Comparison of ENCODE assay signal across 37 cellular contexts in the genomic region with DNA sequence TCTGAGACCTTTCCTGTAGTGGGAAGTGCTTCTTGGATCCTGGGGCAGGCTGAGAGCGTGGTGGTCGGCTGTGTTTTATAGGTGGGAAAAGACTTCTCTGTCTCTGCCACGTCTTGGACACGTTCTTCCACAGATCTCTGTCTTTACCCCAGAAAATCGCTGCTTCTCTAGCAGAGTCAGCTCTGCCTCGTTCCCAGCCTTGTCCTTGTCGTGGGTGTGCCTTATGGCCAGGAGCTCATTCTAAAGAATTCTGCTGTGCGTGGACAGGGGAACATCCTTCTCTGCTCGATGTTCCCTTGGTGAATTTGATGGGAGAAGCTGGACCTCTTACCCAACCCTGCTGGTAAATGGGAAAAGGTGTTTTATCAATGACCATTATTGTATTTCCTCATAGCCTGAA.
DNase-seq lines count a peak whose midpoint lies in the region; ATAC-seq, FAIRE-seq and TF ChIP-seq lines count a peak whose summit lies in the region.
"Had no signal": no experiment of that assay in that cellular context is flagged by ENCODE, and none has a peak within 500 bp of the region (broad histone marks: within the 10 kb centered on the region; RNA-seq: fewer than 3 reads in every experiment).

No MANE protein-coding gene starts in this region.

- no peaks in the 10 kb centered on the region for H3K27me3 Mint-ChIP-seq in progenitor cell of endocrine pancreas

- no peak overlapping the region for H2BK120ac ChIP-seq in IMR-90 (ENCODE audit: low read depth, low read length)
- no peak overlapping the region for H2BK120ac ChIP-seq in H1 (replicated peaks; ENCODE audit: low read depth, low read length)

- H2BK20ac ChIP-seq in IMR-90 (ENCODE audit: low read depth, low read length): no peak overlapping the region
- 0 out of 2 replicates have a peak overlapping the region, but pooled peaks have one; percentile 21 for H2BK20ac ChIP-seq in H1 (ENCODE audit: low read length)

- no TSS peak for BruUV-seq in IMR-90 (replicated peaks; lab: Mats Ljungman, UMichigan)

- H3K4me2 ChIP-seq in IMR-90 (ENCODE audit: low read depth, low read length): no peak overlapping the region
- no peak overlapping the region for H3K4me2 ChIP-seq in H1 (ENCODE audit: insufficient read depth in 1 of 2, low read depth in 2 of 2, low read length in 2 of 2)
- H3K4me2 ChIP-seq: A549; BLaER1; BLaER1 treated with 17β-estradiol and CSF1 and Interleukin-3, amounts not matched to agents 10 nM and 100 nM had no signal

- ATAC-seq in IMR-90 (ENCODE audit: low read depth) (no peak), thoracic aorta (ENCODE audit: insufficient number of reproducible peaks, low FRiP score, low read depth) (no peak), left colon (no peak), left ventricle myocardium superior (no peak)
- ATAC-seq: A549; CD8-positive, alpha-beta T cell had no signal

- H2AFZ ChIP-seq in IMR-90 (replicated peaks; ENCODE audit: low read length, poor library complexity): no peak overlapping the region
- H2AFZ ChIP-seq in H1 (ENCODE audit: low read length): no peak overlapping the region

- H4K20me1 ChIP-seq in IMR-90 (ENCODE audit: insufficient read depth, low read length) (no peaks in the 10 kb centered on the region), H1 (replicated peaks in 1 of 2; ENCODE audit: control insufficient read depth in 1 of 2, insufficient read depth in 2 of 2, low read length in 2 of 2) (no peaks in the 10 kb centered on the region)
- H4K20me1 ChIP-seq: BLaER1; BLaER1 treated with 17β-estradiol and CSF1 and Interleukin-3, amounts not matched to agents 10 nM and 100 nM had no signal

- TF ChIP-seq CTCF in IMR-90 (conservative IDR thresholded peaks at IDR 0.05; ENCODE audit: low read depth, low read length): no peak
- no peak for TF ChIP-seq CTCF in ascending aorta (IDR thresholded peaks at IDR 0.05)
- no peak for TF ChIP-seq CTCF in H1 (IDR thresholded peaks at IDR 0.05; ENCODE audit: control extremely low read depth in 1 of 3, insufficient read depth in 1 of 3, low read depth in 1 of 3, low read length in 3 of 3)
- TF ChIP-seq CTCF in thoracic aorta (IDR thresholded peaks at IDR 0.05): no peak
- TF ChIP-seq CTCF in progenitor cell of endocrine pancreas (IDR thresholded peaks at IDR 0.05; ENCODE audit: unreplicated experiment): no peak

- H3K36me3 ChIP-seq in IMR-90 (ENCODE audit: control insufficient read depth, insufficient read depth, low read length) (no peaks in the 10 kb centered on the region), ascending aorta (no peaks in the 10 kb centered on the region), H1 (ENCODE audit: control insufficient read depth in 2 of 4, insufficient read depth in 4 of 4, low read length in 3 of 4) (no peaks in the 10 kb centered on the region), thoracic aorta (no peaks in the 10 kb centered on the region)
- H3K36me3 ChIP-seq: BE2C; BLaER1; BLaER1 treated with 17β-estradiol and CSF1 and Interleukin-3, amounts not matched to agents 10 nM and 100 nM had no signal

- peaks cover 1% of the 10 kb centered on the region for H3K36me3 Mint-ChIP-seq in progenitor cell of endocrine pancreas (ENCODE audit: insufficient read depth)
- H3K36me3 Mint-ChIP-seq: CD14-positive monocyte; CD4-positive, alpha-beta memory T cell; CD4-positive, CD25-positive, alpha-beta regulatory T cell; CD8-positive, alpha-beta memory T cell; CD8-positive, alpha-beta T cell had no signal

- H4K8ac ChIP-seq in IMR-90 (ENCODE audit: low read depth in 2 of 2, low read length in 2 of 2) (no peak overlapping the region), H1 (ENCODE audit: extremely low read depth, insufficient read depth, low read length) (no peak overlapping the region)

- no peaks in the 10 kb centered on the region for H3K79me2 ChIP-seq in H1 (ENCODE audit: control insufficient read depth in 1 of 2, insufficient read depth in 2 of 2, low read length in 2 of 2)

- H3K4me3 Mint-ChIP-seq in progenitor cell of endocrine pancreas (ENCODE audit: low read depth): no peak overlapping the region
- H3K4me3 Mint-ChIP-seq: B cell; CD14-positive monocyte; CD4-positive, alpha-beta memory T cell; CD4-positive, alpha-beta T cell; CD8-positive, alpha-beta memory T cell; CD8-positive, alpha-beta T cell had no signal

- TF ChIP-seq RAD21 in IMR-90 (IDR thresholded peaks at IDR 0.05; ENCODE audit: low read length): no peak
- no peak for TF ChIP-seq RAD21 in H1 (IDR thresholded peaks at IDR 0.05 in 1 of 2, conservative IDR thresholded peaks at IDR 0.05 in 1 of 2; ENCODE audit: low read depth in 2 of 2, low read length in 2 of 2)

- peaks cover 5% of the 10 kb centered on the region; the same call in 1 of the 2 replicates for H3K4me1 ChIP-seq in IMR-90 (ENCODE audit: control insufficient read depth, insufficient read depth, low read length)
- peaks cover 0 to 17% of the 10 kb centered on the region in 2 donors for H3K4me1 ChIP-seq in ascending aorta
- peaks cover 2 to 5% (median 3%) of the 10 kb centered on the region in 4 experiments; a peak in 2 of 7 replicates for H3K4me1 ChIP-seq in H1 (replicated peaks in 1 of 4; ENCODE audit: control insufficient read depth in 3 of 4, insufficient read depth in 4 of 4, low read length in 3 of 4)
- H3K4me1 ChIP-seq in thoracic aorta (ENCODE audit: control insufficient read depth in 1 of 2, low read depth in 2 of 2): peaks cover 16 to 69% of the 10 kb centered on the region in 2 donors
- H3K4me1 ChIP-seq: BE2C; BLaER1; BLaER1 treated with 17β-estradiol and CSF1 and Interleukin-3, amounts not matched to agents 10 nM and 100 nM had no signal

- peaks cover 3% of the 10 kb centered on the region; the same call in 1 of the 2 replicates for H3K9me1 ChIP-seq in IMR-90 (ENCODE audit: insufficient read depth, low read length)

- H3K4me1 Mint-ChIP-seq in progenitor cell of endocrine pancreas (ENCODE audit: low read depth): peaks cover 12% of the 10 kb centered on the region
- H3K4me1 Mint-ChIP-seq: B cell; CD14-positive monocyte; CD4-positive, alpha-beta memory T cell; CD4-positive, CD25-positive, alpha-beta regulatory T cell; CD8-positive, alpha-beta memory T cell had no signal

- in situ Hi-C loops in IMR-90 (cut with MboI; ENCODE audit: low sequenced_read_pairs): no loop called here

- no peak overlapping the region for H3K27ac Mint-ChIP-seq in progenitor cell of endocrine pancreas
- H3K27ac Mint-ChIP-seq: B cell; CD14-positive monocyte; CD4-positive, alpha-beta memory T cell; CD4-positive, alpha-beta T cell; CD4-positive, CD25-positive, alpha-beta regulatory T cell; CD8-positive, alpha-beta memory T cell; CD8-positive, alpha-beta T cell had no signal

- intact Hi-C loops in IMR-90 (cut with micrococcal nuclease) (no loop called here), ascending aorta (cut with DNase I) (no loop called here), left colon (cut with DNase I, micrococcal nuclease) (no loop called here), left ventricle myocardium superior (cut with micrococcal nuclease) (no loop called here)

- H2AK5ac ChIP-seq in IMR-90 (ENCODE audit: low read depth, low read length) (0 out of 2 replicates have a peak overlapping the region, but pooled peaks have one; percentile 14), H1 (ENCODE audit: low read depth, low read length) (no peak overlapping the region)

- H2AK9ac ChIP-seq in IMR-90 (replicated peaks; ENCODE audit: low read depth, low read length, poor library complexity): no peak overlapping the region

- H3K18ac ChIP-seq in IMR-90 (ENCODE audit: low read depth, low read length): no peak overlapping the region
- no peak overlapping the region for H3K18ac ChIP-seq in H1 (ENCODE audit: extremely low read depth, low read length)

- H4K91ac ChIP-seq in IMR-90 (ENCODE audit: insufficient read depth, low read depth, low read length) (no peak overlapping the region), H1 (replicated peaks; ENCODE audit: insufficient read length, low read length) (no peak overlapping the region)

- H3K4me3 ChIP-seq in IMR-90 (ENCODE audit: insufficient read depth, low read depth, low read length) (no peak overlapping the region), ascending aorta (no peak overlapping the region), H1 (ENCODE audit: extremely low read depth in 1 of 4, insufficient read depth in 2 of 4, low read depth in 3 of 4, low read length in 4 of 4) (no peak overlapping the region), thoracic aorta (no peak overlapping the region)
- H3K4me3 ChIP-seq: A549; BLaER1; BLaER1 treated with 17β-estradiol and CSF1 and Interleukin-3, amounts not matched to agents 10 nM and 100 nM had no signal

- H2BK15ac ChIP-seq in IMR-90 (ENCODE audit: low read depth, low read length): peak overlapping the region; percentile 22; the same call in 1 of the 3 replicates
- H2BK15ac ChIP-seq in H1 (ENCODE audit: low read length): no peak overlapping the region

- no peak for TF ChIP-seq EP300 in H1 (IDR thresholded peaks at IDR 0.05; ENCODE audit: borderline replicate concordance in 1 of 2, low read depth in 2 of 2, low read length in 2 of 2)

- CTCF ChIA-PET in IMR-90 (lab: Yijun Ruan, JAX) (no interaction called here), H1 (lab: Charles Lee; ENCODE audit: partially characterized antibody) (no interaction called here)

- dilution Hi-C loops in IMR-90 (cut with HindIII; ENCODE audit: low sequenced_read_pairs, unreplicated experiment): no loop called here

- H3K9me3 ChIP-seq in IMR-90 (ENCODE audit: control insufficient read depth, insufficient read depth, low read length) (no peaks in the 10 kb centered on the region), ascending aorta (no peaks in the 10 kb centered on the region), H1 (ENCODE audit: insufficient read depth in 2 of 2, low read depth in 1 of 2, low read length in 1 of 2) (no peaks in the 10 kb centered on the region), thoracic aorta (no peaks in the 10 kb centered on the region)
- H3K9me3 ChIP-seq: A549; BE2C; BLaER1; BLaER1 treated with 17β-estradiol and CSF1 and Interleukin-3, amounts not matched to agents 10 nM and 100 nM; Caco-2 had no signal

- H3K27me3 ChIP-seq in IMR-90 (ENCODE audit: control insufficient read depth, insufficient read depth, low read length) (no peaks in the 10 kb centered on the region; the same call in 1 of the 2 replicates), ascending aorta (no peaks in the 10 kb centered on the region), H1 (replicated peaks in 1 of 4; ENCODE audit: control insufficient read depth in 3 of 4, extremely low read depth in 1 of 4, insufficient read depth in 3 of 4, low read length in 3 of 4) (no peaks in the 10 kb centered on the region), thoracic aorta (replicated peaks; ENCODE audit: insufficient read depth) (no peaks in the 10 kb centered on the region)
- H3K27me3 ChIP-seq: BE2C; BLaER1; BLaER1 treated with 17β-estradiol and CSF1 and Interleukin-3, amounts not matched to agents 10 nM and 100 nM had no signal

- no peak for FAIRE-seq in H1 (lab: Jason Lieb, UNC)
- FAIRE-seq: A204.1, D721Med had no signal

- H2BK5ac ChIP-seq in IMR-90 (ENCODE audit: low read depth, low read length, poor library complexity, severe bottlenecking): no peak overlapping the region
- H2BK5ac ChIP-seq in H1 (ENCODE audit: low read depth, low read length): no peak overlapping the region

- 100% methylated on average over 1 of the region's 9 CpGs; no CpG with 5 or more reads in 1 of the 2 experiments for whole genome bisulfite sequencing in IMR-90 (ENCODE audit: extremely low coverage in 2 of 2, insufficient read length in 1 of 2), 2 experiments
- WGBS in H1 (ENCODE audit: extremely low coverage in 1 of 2, insufficient coverage in 1 of 2, insufficient read length in 1 of 2, insufficient replicate concordance in 2 of 2, low coverage in 1 of 2, low lambda C conversion rate in 2 of 2, missing lambda C conversion rate in 1 of 2), 2 experiments: 89% methylated on average over 9 of the region's 9 CpGs; no CpG with 5 or more reads in 1 of the 2 experiments

- H3K27ac ChIP-seq in IMR-90 (ENCODE audit: insufficient read depth, low read length) (no peak overlapping the region), ascending aorta (peak overlapping the region; percentile 57 to 60), H1 (ENCODE audit: low read depth, low read length) (no peak overlapping the region), thoracic aorta (peak overlapping the region; percentile 35 to 37)
- H3K27ac ChIP-seq: 22Rv1; A549; BLaER1; BLaER1 treated with 17β-estradiol and CSF1 and Interleukin-3, amounts not matched to agents 10 nM and 100 nM; C4-2B had no signal

- POLR2A ChIA-PET in IMR-90 (lab: Charles Lee; ENCODE audit: unreplicated experiment) (no interaction called here), H1 (lab: Charles Lee; ENCODE audit: partially characterized antibody) (no interaction called here)

- H3K79me1 ChIP-seq in IMR-90 (ENCODE audit: low read depth in 1 of 2, low read length in 2 of 2): peaks cover 0 to 5% of the 10 kb centered on the region in 2 experiments; a peak in 2 of 4 replicates
- H3K79me1 ChIP-seq in H1 (ENCODE audit: low read depth, low read length): peaks cover 3% of the 10 kb centered on the region; the same call in 1 of the 2 replicates

- H3K56ac ChIP-seq in IMR-90 (ENCODE audit: extremely low read depth, insufficient read depth, low read length) (no peak overlapping the region), H1 (replicated peaks; ENCODE audit: insufficient read length, low read depth, low read length) (no peak overlapping the region)

- TF ChIP-seq POLR2A in IMR-90 (IDR thresholded peaks at IDR 0.05; ENCODE audit: low read depth, low read length) (no peak), H1 (IDR thresholded peaks at IDR 0.05; ENCODE audit: control extremely low read depth in 1 of 2, low read depth in 2 of 2, low read length in 2 of 2) (no peak)

- no peak overlapping the region for H3K9ac ChIP-seq in IMR-90 (ENCODE audit: low read depth, low read length)
- no peak overlapping the region for H3K9ac ChIP-seq in H1 (replicated peaks in 1 of 4; ENCODE audit: extremely low read depth in 1 of 4, low read depth in 3 of 4, low read length in 3 of 4)
- H3K9ac ChIP-seq: BLaER1; BLaER1 treated with 17β-estradiol and CSF1 and Interleukin-3, amounts not matched to agents 10 nM and 100 nM had no signal

- H3K23ac ChIP-seq in IMR-90 (ENCODE audit: low read depth, low read length): no peak overlapping the region
- peak overlapping the region; percentile 40 for H3K23ac ChIP-seq in H1 (ENCODE audit: insufficient read length)

- H3K23me2 ChIP-seq in H1 (ENCODE audit: low read depth, low read length): no peaks in the 10 kb centered on the region

- H3K4ac ChIP-seq in IMR-90 (ENCODE audit: low read depth, low read length) (no peak overlapping the region), H1 (replicated peaks; ENCODE audit: insufficient read length, low read depth, low read length) (no peak overlapping the region)

- H4K5ac ChIP-seq in IMR-90 (ENCODE audit: low read depth, low read length) (no peak overlapping the region; the same call in 1 of the 2 replicates), H1 (ENCODE audit: insufficient read length, low read depth, low read length) (no peak overlapping the region)

- peaks cover 6% of the 10 kb centered on the region for H3K9me3 Mint-ChIP-seq in progenitor cell of endocrine pancreas (ENCODE audit: low read depth)
- H3K9me3 Mint-ChIP-seq: CD4-positive, alpha-beta memory T cell; CD4-positive, alpha-beta T cell; CD4-positive, CD25-positive, alpha-beta regulatory T cell; CD8-positive, alpha-beta memory T cell; CD8-positive, alpha-beta T cell had no signal

- H2BK12ac ChIP-seq in H1 (ENCODE audit: low read depth, low read length): no peak overlapping the region

- DNase-seq in IMR-90: no peak
- DNase-seq in ascending aorta (ENCODE audit: low spot score in 2 of 2): no peak
- DNase-seq in H1 (ENCODE audit: low read depth in 1 of 2, low spot score in 2 of 2): no peak
- DNase-seq in thoracic aorta (ENCODE audit: low spot score): no peak
- DNase-seq in OCI-M2 (lab: John Stamatoyannopoulos, UW; ENCODE audit: unreplicated experiment): no peak
- no peak for DNase-seq in left colon
- DNase-seq in progenitor cell of endocrine pancreas (ENCODE audit: low spot score, unreplicated experiment): no peak
- no peak for DNase-seq in left ventricle myocardium superior
- DNase-seq: 8988T; ACHN; AML-193; BE2C; C1 segment of cervical spinal cord; Caco-2; Calu3; CD4-positive, alpha-beta memory T cell; CD4-positive, alpha-beta T cell; CD4-positive, CD25-positive, alpha-beta regulatory T cell; CD8-positive, alpha-beta memory T cell; CD8-positive, alpha-beta T cell; COR-L47; DMS 273 treated with DMSO at 0.1 percent for 48 hours; DMS153; DMS53; DMS79; DMS79 treated with DMSO at 0.1 percent for 48 hours; DND-41; EL had no signal

- H3K14ac ChIP-seq in IMR-90 (replicated peaks; ENCODE audit: low read depth, low read length) (no peak overlapping the region), H1 (ENCODE audit: insufficient read length) (no peak overlapping the region)

Comparison
In these comparisons a context has a peak if more than half of its experiments do, and no peak if none do; other contexts are left out.
1. H3K27ac ChIP-seq: peak in ascending aorta (2 of 2) and thoracic aorta (2 of 2); none in IMR-90 (single experiment) and H1 (single experiment).